ENCODE assay signal across 16 cellular contexts in the genomic region with DNA sequence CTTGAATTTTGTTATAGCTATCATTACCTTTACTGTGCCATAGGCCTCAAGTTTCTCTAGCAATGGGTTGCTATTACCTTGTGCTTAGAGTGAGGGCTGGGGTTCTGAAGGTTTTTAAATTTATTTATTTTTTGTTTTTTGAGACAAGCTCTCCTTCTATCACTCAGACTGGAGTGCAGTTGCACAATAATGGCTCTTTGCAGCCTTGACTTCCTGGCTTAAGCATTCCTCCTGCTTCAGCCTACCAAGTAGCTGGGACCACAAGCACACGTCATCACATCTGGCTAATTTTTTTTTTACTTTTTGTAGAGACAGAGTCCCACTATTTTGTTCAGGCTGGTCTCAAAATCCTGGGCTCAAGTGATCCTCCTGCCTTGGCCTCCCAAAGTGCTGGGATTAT. TPM values are rescaled to one million over a fixed set of nuclear protein-coding genes. Genes with fewer than 3 reads are reported as not detected.
DNase-seq lines count a peak whose midpoint lies in the region; ATAC-seq and TF ChIP-seq lines count a peak whose summit lies in the region.
"Had no signal": no experiment of that assay in that cellular context is flagged by ENCODE, and none has a peak within 500 bp of the region (broad histone marks: within the 10 kb centered on the region; RNA-seq: fewer than 3 reads in every experiment).

No MANE protein-coding gene starts in this region.

- no peaks in the 10 kb centered on the region for H3K9me3 Mint-ChIP-seq in activated T-cell treated with anti-CD3 and anti-CD28 coated beads, Interleukin-2, amount 50 U/mL, for 24 hours

- H3K9ac ChIP-seq in fibroblast of lung (ENCODE audit: insufficient read depth, low read length) = peak overlapping the region; percentile 16
- H3K9ac ChIP-seq: KMS-11 had no signal

- peak overlapping the region; percentile 47 for H3K27ac ChIP-seq in left ventricle myocardium inferior (replicated peaks)
- no peak overlapping the region for H3K27ac ChIP-seq in right atrium auricular region
- no peak overlapping the region for H3K27ac ChIP-seq in fibroblast of lung (ENCODE audit: insufficient read depth, low read length)
- H3K27ac ChIP-seq in upper lobe of right lung = peak overlapping the region; percentile 40
- H3K27ac ChIP-seq: KMS-11 had no signal

- H3K36me3 ChIP-seq in left ventricle myocardium inferior = peaks cover 9% of the 10 kb centered on the region
- peaks cover 4% of the 10 kb centered on the region for H3K36me3 ChIP-seq in right atrium auricular region
- H3K36me3 ChIP-seq in fibroblast of lung (ENCODE audit: control insufficient read depth, insufficient read depth, low read length) = no peaks in the 10 kb centered on the region
- peaks cover 6% of the 10 kb centered on the region for H3K36me3 ChIP-seq in upper lobe of right lung

- no peak overlapping the region for H2AFZ ChIP-seq in fibroblast of lung (ENCODE audit: low read length)

- H3K4me3 Mint-ChIP-seq in activated T-cell treated with anti-CD3 and anti-CD28 coated beads, Interleukin-2, amount 50 U/mL, for 24 hours = no peak overlapping the region

- H3K9me3 ChIP-seq in left ventricle myocardium inferior (replicated peaks) (no peaks in the 10 kb centered on the region), right atrium auricular region (no peaks in the 10 kb centered on the region), fibroblast of lung (ENCODE audit: control insufficient read depth, insufficient read depth, low read depth, low read length) (no peaks in the 10 kb centered on the region), upper lobe of right lung (no peaks in the 10 kb centered on the region)
- H3K9me3 ChIP-seq: esophagus squamous epithelium, transverse colon had no signal

- no peaks in the 10 kb centered on the region for H3K27me3 ChIP-seq in left ventricle myocardium inferior (ENCODE audit: low read depth)
- H3K27me3 ChIP-seq in right atrium auricular region = no peaks in the 10 kb centered on the region
- H3K27me3 ChIP-seq in fibroblast of lung (ENCODE audit: control insufficient read depth, insufficient read depth, low read length) = no peaks in the 10 kb centered on the region
- no peaks in the 10 kb centered on the region for H3K27me3 ChIP-seq in upper lobe of right lung
- H3K27me3 ChIP-seq: esophagus squamous epithelium, transverse colon had no signal

- ATAC-seq in upper lobe of right lung = peak; percentile 78

- H3K4me2 ChIP-seq in fibroblast of lung (ENCODE audit: extremely low read depth, insufficient read depth, low read length) = no peak overlapping the region
- H3K4me2 ChIP-seq: KMS-11 had no signal

- peaks cover 58% of the 10 kb centered on the region for H3K36me3 Mint-ChIP-seq in activated T-cell treated with anti-CD3 and anti-CD28 coated beads, Interleukin-2, amount 50 U/mL, for 24 hours (ENCODE audit: low read depth)

- no peaks in the 10 kb centered on the region for H3K79me2 ChIP-seq in fibroblast of lung (ENCODE audit: control insufficient read depth, insufficient read depth, low read length)

- no peak overlapping the region for H3K27ac Mint-ChIP-seq in activated T-cell treated with anti-CD3 and anti-CD28 coated beads, Interleukin-2, amount 50 U/mL, for 24 hours

- H3K4me3 ChIP-seq in left ventricle myocardium inferior = no peak overlapping the region
- no peak overlapping the region for H3K4me3 ChIP-seq in right atrium auricular region
- H3K4me3 ChIP-seq in fibroblast of lung (replicated peaks in 1 of 4; ENCODE audit: control extremely low read depth in 1 of 4, insufficient read depth in 1 of 4, low read depth in 3 of 4, low read length in 4 of 4) = no peak overlapping the region
- H3K4me3 ChIP-seq in upper lobe of right lung = no peak overlapping the region
- H3K4me3 ChIP-seq: esophagus squamous epithelium, HAP-1, transverse colon had no signal

- no peak for TF ChIP-seq CTCF in left ventricle myocardium inferior (IDR thresholded peaks at IDR 0.05; ENCODE audit: borderline replicate concordance)
- no peak for TF ChIP-seq CTCF in right atrium auricular region (IDR thresholded peaks at IDR 0.05)
- no peak for TF ChIP-seq CTCF in fibroblast of lung (conservative IDR thresholded peaks at IDR 0.05 in 1 of 2, IDR thresholded peaks at IDR 0.05 in 1 of 2; ENCODE audit: low read depth in 1 of 2, low read length in 2 of 2)
- TF ChIP-seq CTCF in upper lobe of right lung (IDR thresholded peaks at IDR 0.05) = no peak

- DNase-seq in left ventricle myocardium inferior (no peak), right atrium auricular region (ENCODE audit: low spot score) (no peak), NOMO-1 treated with DMSO at 0.1 percent for 48 hours (lab: John Stamatoyannopoulos, UW; ENCODE audit: unreplicated experiment) (peak; percentile 48), fibroblast of lung (ENCODE audit: low read depth in 2 of 2) (peak; percentile 44 to 46), upper lobe of right lung (no peak), GDM1 (lab: John Stamatoyannopoulos, UW) (no peak), hepatic stellate cell (ENCODE audit: low spot score) (no peak)
- DNase-seq in activated T-cell treated with anti-CD3 and anti-CD28 coated beads, Interleukin-2, amount 50 U/mL, for 24 hours = no peak
- DNase-seq: activated gamma-delta T cell; esophagus squamous epithelium; naive thymus-derived CD4-positive, alpha-beta T cell; small intestine; T-helper 2 cell; transverse colon had no signal

- H3K4me1 Mint-ChIP-seq in activated T-cell treated with anti-CD3 and anti-CD28 coated beads, Interleukin-2, amount 50 U/mL, for 24 hours (ENCODE audit: low read depth) = peaks cover 18% of the 10 kb centered on the region

- H3K4me1 ChIP-seq in left ventricle myocardium inferior (peaks cover 12% of the 10 kb centered on the region), right atrium auricular region (peaks cover 0 to 9% of the 10 kb centered on the region in 2 donors), fibroblast of lung (ENCODE audit: control insufficient read depth, extremely low read depth, insufficient read depth, low read length) (no peaks in the 10 kb centered on the region), upper lobe of right lung (peaks cover 25% of the 10 kb centered on the region)
- H3K4me1 ChIP-seq: HAP-1 had no signal

- H3K27me3 Mint-ChIP-seq in activated T-cell treated with anti-CD3 and anti-CD28 coated beads, Interleukin-2, amount 50 U/mL, for 24 hours = no peaks in the 10 kb centered on the region
- H3K27me3 Mint-ChIP-seq: naive thymus-derived CD4-positive, alpha-beta T cell had no signal

- intact Hi-C loops in left ventricle myocardium inferior (cut with micrococcal nuclease) (no loop called here), upper lobe of right lung (cut with DNase I) (no loop called here)

- no peaks in the 10 kb centered on the region for H4K20me1 ChIP-seq in fibroblast of lung (ENCODE audit: control insufficient read depth, extremely low read depth, insufficient read depth, low read length)

RNA-seq across cellular contexts. Expression of a gene that starts 41.5 kb away (rescaled TPM):
- 31.8 TPM for total RNA-seq in left ventricle myocardium inferior
- total RNA-seq in right atrium auricular region = 10 to 100 TPM; 25.2 to 25.8 TPM
- 31.1 and 38.1 TPM in 2 replicates for total RNA-seq in fibroblast of lung
- polyA plus RNA-seq in fibroblast of lung = 24.4 and 29.5 TPM in 2 replicates
- polyA plus RNA-seq in fibroblast of lung (2012) = 8.6 and 13.3 TPM in 2 replicates
- 28.5 and 30.9 TPM in 2 replicates for polyA minus RNA-seq in fibroblast of lung (ENCODE audit: low replicate concordance)
- 62.1 TPM for total RNA-seq in upper lobe of right lung

Comparison
In these comparisons a context has a peak if more than half of its experiments do, and no peak if none do; other contexts are left out.
1. H3K27ac ChIP-seq: peak in left ventricle myocardium inferior (single experiment) and upper lobe of right lung (single experiment); none in right atrium auricular region (0 of 2) and fibroblast of lung (single experiment).
2. DNase-seq: peak in NOMO-1 treated with DMSO at 0.1 percent for 48 hours (single experiment) and fibroblast of lung (2 of 2); none in left ventricle myocardium inferior (single experiment), right atrium auricular region (single experiment), upper lobe of right lung (single experiment), GDM1 (single experiment), activated T-cell treated with anti-CD3 and anti-CD28 coated beads, Interleukin-2, amount 50 U/mL, for 24 hours (single experiment) and hepatic stellate cell (single experiment).